Comparison of ENCODE assay signal across 1 cellular context in genomic region chr6:13655700-13656099, GRCh38.
TF ChIP-seq lines count a peak whose summit lies in the region.

No MANE protein-coding gene starts in this region.

TF ChIP-seq in HepG2, 621 proteins besides CTCF, POLR2A, EP300 and RAD21:
- TF ChIP-seq TERF1 (CRISPR knock-in tag; IDR thresholded peaks at IDR 0.05), result no peak
- no peak for TF ChIP-seq HDAC6 (IDR thresholded peaks at IDR 0.05; ENCODE audit: low read depth, low read length)
- TF ChIP-seq JDP2 (CRISPR knock-in tag; IDR thresholded peaks at IDR 0.05; ENCODE audit: borderline replicate concordance), result no peak
- no peak for TF ChIP-seq AHR (CRISPR knock-in tag; IDR thresholded peaks at IDR 0.05)
- no peak for TF ChIP-seq AKNA (CRISPR knock-in tag; IDR thresholded peaks at IDR 0.05; ENCODE audit: borderline replicate concordance)
- no peak for TF ChIP-seq U2AF2 (IDR thresholded peaks at IDR 0.05; ENCODE audit: low read depth, low read length)
- no peak for TF ChIP-seq TIGD3 (CRISPR knock-in tag; IDR thresholded peaks at IDR 0.05; ENCODE audit: borderline replicate concordance)
- no peak for TF ChIP-seq ZNF24 (IDR thresholded peaks at IDR 0.05)
- TF ChIP-seq THAP7 (CRISPR knock-in tag; IDR thresholded peaks at IDR 0.05), result no peak
- TF ChIP-seq ZBTB33 (CRISPR knock-in tag; IDR thresholded peaks at IDR 0.05), result no peak
- TF ChIP-seq POLR2AphosphoS5 (IDR thresholded peaks at IDR 0.05; ENCODE audit: low read depth, low read length), result no peak
TF ChIP-seq in HepG2: peak in this region for 0.
